ENCODE assay signal across 9 cellular contexts in genomic region chr2:206245178-206245778, GRCh38. TPM values are rescaled to one million over a fixed set of nuclear protein-coding genes. Genes with fewer than 3 reads are reported as not detected.
DNase-seq lines count a peak whose midpoint lies in the region; ATAC-seq and TF ChIP-seq lines count a peak whose summit lies in the region.
"Had no signal": no experiment of that assay in that cellular context is flagged by ENCODE, and none has a peak within 500 bp of the region (broad histone marks: within the 10 kb centered on the region; RNA-seq: fewer than 3 reads in every experiment).

No MANE protein-coding gene starts in this region.

- H3K4me1 ChIP-seq in upper lobe of left lung: peaks cover 0 to 7% (median 1%) of the 10 kb centered on the region in 4 donors
- H3K4me1 ChIP-seq: SJCRH30 had no signal

- no peak overlapping the region for H3K4me3 ChIP-seq in upper lobe of left lung
- H3K4me3 ChIP-seq: SJCRH30 had no signal

- ATAC-seq in activated CD4-positive, CD25-positive, alpha-beta regulatory T cell treated with anti-CD3 and anti-CD28 coated beads, Interleukin-2, amount 50 U/mL, for 24 hours: peak; percentile 4 to 30
- peak; percentile 50 for ATAC-seq in HG02610 (IDR thresholded peaks at IDR 0.05; ENCODE audit: unreplicated experiment)
- ATAC-seq in HG03571 (IDR thresholded peaks at IDR 0.05; ENCODE audit: unreplicated experiment): peak; percentile 48
- ATAC-seq in upper lobe of left lung (ENCODE audit: low FRiP score in 2 of 2): peak; percentile 21 to 81
- ATAC-seq in left ventricle myocardium superior: no peak

- no peak overlapping the region for H3K27ac Mint-ChIP-seq in mesothelial cell of epicardium

- H3K4me3 Mint-ChIP-seq in mesothelial cell of epicardium: no peak overlapping the region

- no peaks in the 10 kb centered on the region for H3K36me3 ChIP-seq in upper lobe of left lung
- H3K36me3 ChIP-seq: SJCRH30 had no signal

- intact Hi-C loops in left ventricle myocardium superior (cut with micrococcal nuclease): no loop called here

- H3K27ac ChIP-seq in upper lobe of left lung: no peak overlapping the region
- H3K27ac ChIP-seq: SJCRH30 had no signal

- DNase-seq in activated CD4-positive, CD25-positive, alpha-beta regulatory T cell (lab: John Stamatoyannopoulos, UW): no peak
- no peak for DNase-seq in upper lobe of left lung
- DNase-seq in SHP77 treated with DMSO at 0.1 percent for 48 hours (lab: John Stamatoyannopoulos, UW): no peak
- no peak for DNase-seq in left ventricle myocardium superior
- DNase-seq in mesothelial cell of epicardium (ENCODE audit: low spot score in 2 of 2, unreplicated experiment in 2 of 2): no peak
- DNase-seq: SJCRH30 had no signal

- no peaks in the 10 kb centered on the region for H3K9me3 ChIP-seq in upper lobe of left lung
- H3K9me3 ChIP-seq: SJCRH30 had no signal

- no peaks in the 10 kb centered on the region for H3K9me3 Mint-ChIP-seq in mesothelial cell of epicardium

- 47 to 71% methylated on average over 6 of the region's 6 CpGs for WGBS in upper lobe of left lung, 2 donors

- H3K36me3 Mint-ChIP-seq in mesothelial cell of epicardium: no peaks in the 10 kb centered on the region

- peaks cover 0 to 1% (median 0%) of the 10 kb centered on the region in 4 donors for H3K27me3 ChIP-seq in upper lobe of left lung
- H3K27me3 ChIP-seq: SJCRH30 had no signal

- TF ChIP-seq POLR2A in upper lobe of left lung (IDR thresholded peaks at IDR 0.05): no peak

- TF ChIP-seq EP300 in upper lobe of left lung (IDR thresholded peaks at IDR 0.05): no peak

- H3K4me1 Mint-ChIP-seq in mesothelial cell of epicardium: peaks cover 6% of the 10 kb centered on the region

- TF ChIP-seq CTCF in upper lobe of left lung (IDR thresholded peaks at IDR 0.05) (no peak), mesothelial cell of epicardium (IDR thresholded peaks at IDR 0.05; ENCODE audit: unreplicated experiment) (no peak)

- H3K27me3 Mint-ChIP-seq in mesothelial cell of epicardium (ENCODE audit: low read depth): peaks cover 1% of the 10 kb centered on the region

RNA-seq across cellular contexts. Expression of gene ZDBF2, which starts 29.2 kb away (rescaled TPM):
- total RNA-seq in upper lobe of left lung (10 to 100 TPM in 1 of 6 donors, 1 to 10 TPM in 5; 2.2 to 11.7 (median 6.2) TPM), left ventricle myocardium superior (6.6 TPM), mesothelial cell of epicardium (45.7 to 49.5 TPM (median 47.6 TPM) in 3 replicates)
